26 cellular contexts compared by ENCODE assay signal in genomic region chr17:1744551-1745512, GRCh38. TPM values are rescaled to one million over a fixed set of nuclear protein-coding genes. Genes with fewer than 3 reads are reported as not detected.
DNase-seq lines count a peak whose midpoint lies in the region; ATAC-seq, FAIRE-seq and TF ChIP-seq lines count a peak whose summit lies in the region.
"Had no signal": no experiment of that assay in that cellular context is flagged by ENCODE, and none has a peak within 500 bp of the region (broad histone marks: within the 10 kb centered on the region; RNA-seq: fewer than 3 reads in every experiment).

No MANE protein-coding gene starts in this region.

- no peak for TF ChIP-seq CTCF in right atrium auricular region (IDR thresholded peaks at IDR 0.05)
- no peak for TF ChIP-seq CTCF in kidney (IDR thresholded peaks at IDR 0.05; ENCODE audit: borderline replicate concordance, extremely low read depth, insufficient read depth)
- no peak for TF ChIP-seq CTCF in uterus (IDR thresholded peaks at IDR 0.05)
- no peak for TF ChIP-seq CTCF in mucosa of descending colon (IDR thresholded peaks at IDR 0.05)

- H3K4me1 ChIP-seq in right atrium auricular region: no peaks in the 10 kb centered on the region
- H3K4me1 ChIP-seq in kidney (ENCODE audit: control insufficient read depth in 1 of 2, insufficient read depth in 1 of 2, low read depth in 1 of 2, low read length in 2 of 2): peaks cover 0 to 4% of the 10 kb centered on the region in 2 donors
- H3K4me1 ChIP-seq in uterus: no peaks in the 10 kb centered on the region
- no peaks in the 10 kb centered on the region for H3K4me1 ChIP-seq in mucosa of descending colon (ENCODE audit: low read depth)
- no peaks in the 10 kb centered on the region for H3K4me1 ChIP-seq in effector memory CD4-positive, alpha-beta T cell (ENCODE audit: control insufficient read depth, insufficient read depth, low read length, poor library complexity, severe bottlenecking)

- peak overlapping the region in 1 of 2 donors; percentile 35 for H3K27ac ChIP-seq in right atrium auricular region
- no peak overlapping the region for H3K27ac ChIP-seq in kidney (ENCODE audit: low read depth in 2 of 2, low read length in 2 of 2)
- peak overlapping the region; percentile 56 to 71 for H3K27ac ChIP-seq in uterus
- no peak overlapping the region for H3K27ac ChIP-seq in effector memory CD4-positive, alpha-beta T cell (ENCODE audit: insufficient read depth, low read length, poor library complexity, severe bottlenecking)
- H3K27ac ChIP-seq: neutrophil, SK-N-MC, thyroid gland had no signal

- intact Hi-C loops in Right ventricle myocardium superior (cut with DNase I): no loop called here
- intact Hi-C loops in kidney (cut with DNase I): no loop called here
- intact Hi-C loops in posterior vena cava (cut with DNase I): no loop called here
- intact Hi-C loops in uterus (cut with DNase I; ENCODE audit: low total_unique reads): no loop called here
- intact Hi-C loops in mucosa of descending colon (cut with DNase I, micrococcal nuclease): no loop called here

- H3K9me3 ChIP-seq in right atrium auricular region (no peaks in the 10 kb centered on the region), kidney (ENCODE audit: control insufficient read depth in 1 of 2, low read length in 2 of 2) (no peaks in the 10 kb centered on the region), uterus (no peaks in the 10 kb centered on the region), mucosa of descending colon (no peaks in the 10 kb centered on the region)
- no peaks in the 10 kb centered on the region for H3K9me3 ChIP-seq in effector memory CD4-positive, alpha-beta T cell (ENCODE audit: control insufficient read depth, low read length)
- H3K9me3 ChIP-seq: heart right ventricle, neutrophil, thyroid gland had no signal

- TF ChIP-seq POLR2A in uterus (IDR thresholded peaks at IDR 0.05): no peak

- H3K27me3 ChIP-seq in right atrium auricular region (no peaks in the 10 kb centered on the region), uterus (no peaks in the 10 kb centered on the region)
- no peaks in the 10 kb centered on the region for H3K27me3 ChIP-seq in effector memory CD4-positive, alpha-beta T cell (replicated peaks; ENCODE audit: control insufficient read depth, insufficient read depth, low read length, poor library complexity, severe bottlenecking)
- H3K27me3 ChIP-seq: heart right ventricle, neutrophil, thyroid gland had no signal

- H3K9ac ChIP-seq in kidney (ENCODE audit: low read length in 2 of 2): no peak overlapping the region

- DNase-seq in Right ventricle myocardium superior (no peak), right atrium auricular region (ENCODE audit: low spot score) (no peak), kidney (no peak), posterior vena cava (ENCODE audit: low spot score) (peak; percentile 76), uterus (peak; percentile 26 to 54), mucosa of descending colon (no peak)
- DNase-seq in effector memory CD4-positive, alpha-beta T cell: no peak
- DNase-seq: activated CD4-positive, alpha-beta T cell treated with anti-CD3 and anti-CD28 coated beads, Interleukin-2, amount 50 U/mL, for 4 hours; activated CD8-positive, alpha-beta memory T cell treated with anti-CD3 and anti-CD28 coated beads, Interleukin-2, amount 10 ng/mL, durations not matched to agents 7 days and 5 days; activated T-cell treated with anti-CD3 and anti-CD28 coated beads, Interleukin-2, amount 50 U/mL, for 72 hours; AML-193; CD4-positive, CD25-positive, alpha-beta regulatory T cell; heart right ventricle; NCI-H1092; NCI-H1694 treated with DMSO at 0.1 percent for 48 hours; NCI-H2171; NCI-H510A; T-helper 17 cell; thyroid gland had no signal

- no peak overlapping the region for H3K4me3 ChIP-seq in right atrium auricular region
- peak overlapping the region; percentile 59 to 72 for H3K4me3 ChIP-seq in kidney (ENCODE audit: low read length in 2 of 2)
- H3K4me3 ChIP-seq in uterus: no peak overlapping the region
- H3K4me3 ChIP-seq in mucosa of descending colon: no peak overlapping the region
- no peak overlapping the region for H3K4me3 ChIP-seq in effector memory CD4-positive, alpha-beta T cell (ENCODE audit: insufficient read depth, low read depth, low read length, poor library complexity, severe bottlenecking)
- H3K4me3 ChIP-seq: heart right ventricle, SK-N-MC, smooth muscle cell, thyroid gland had no signal

- H3K36me3 ChIP-seq in right atrium auricular region: no peaks in the 10 kb centered on the region
- no peaks in the 10 kb centered on the region for H3K36me3 ChIP-seq in kidney (ENCODE audit: control insufficient read depth in 1 of 2, insufficient read depth in 2 of 2, low read length in 2 of 2)
- H3K36me3 ChIP-seq in uterus: no peaks in the 10 kb centered on the region
- no peaks in the 10 kb centered on the region for H3K36me3 ChIP-seq in mucosa of descending colon (ENCODE audit: low read depth)
- H3K36me3 ChIP-seq in effector memory CD4-positive, alpha-beta T cell (ENCODE audit: control insufficient read depth, insufficient read depth, low read length): no peaks in the 10 kb centered on the region
- H3K36me3 ChIP-seq: heart right ventricle, neutrophil, thyroid gland had no signal

- no peak for FAIRE-seq in kidney (lab: Jason Lieb, UNC)
- FAIRE-seq: A204.1 had no signal

- ATAC-seq in Right ventricle myocardium superior (ENCODE audit: poor library complexity) (peak; percentile 26), mucosa of descending colon (no peak), HG03045 (IDR thresholded peaks at IDR 0.05; ENCODE audit: unreplicated experiment) (no peak)
- ATAC-seq: activated CD4-positive, CD25-positive, alpha-beta regulatory T cell treated with anti-CD3 and anti-CD28 coated beads, Interleukin-2, amount 50 U/mL, for 24 hours; activated CD8-positive, alpha-beta memory T cell treated with anti-CD3 and anti-CD28 coated beads, Interleukin-2, amount 10 ng/mL, durations not matched to agents 7 days and 5 days; activated T-cell treated with anti-CD3 and anti-CD28 coated beads, Interleukin-2, amount 50 U/mL, for 72 hours; esophagus mucosa; T-helper 17 cell had no signal

RNA-seq across cellular contexts. Expression of gene SERPINF2, which starts 2.2 kb away (rescaled TPM):
- total RNA-seq in Right ventricle myocardium superior: 0.32 TPM
- 1 to 10 TPM; 1.0 to 1.5 TPM for total RNA-seq in right atrium auricular region
- total RNA-seq in kidney: 30.6 TPM
- 209 TPM for polyA plus RNA-seq in kidney (ENCODE audit: insufficient read depth, low read depth, low replicate concordance)
- total RNA-seq in posterior vena cava: 10 to 100 TPM; 40.7 to 41.7 TPM
- total RNA-seq in uterus: 10 to 100 TPM in 2 of 4 donors, 1 to 10 TPM in 1, under 1 TPM in 1; 0.83 to 21.5 (median 10.0) TPM
- 1 to 10 TPM in 2 of 3 donors, under 1 TPM in 1; 0.78 to 8.2 (median 2.9) TPM for total RNA-seq in mucosa of descending colon
- polyA plus RNA-seq: CD4-positive, CD25-positive, alpha-beta regulatory T cell had no signal

RNA-seq across cellular contexts. Expression of gene SERPINF1, which starts 17.0 kb away (rescaled TPM):
- total RNA-seq in Right ventricle myocardium superior (131 TPM), right atrium auricular region (100 to 1,000 TPM; 348 to 498 TPM), kidney (121 TPM), posterior vena cava (1,000 to 10,000 TPM in 1 of 2 donors, 100 to 1,000 TPM in 1; 710 to 1,223 TPM), uterus (100 to 1,000 TPM; 217 to 567 (median 435) TPM), mucosa of descending colon (100 to 1,000 TPM in 1 of 3 donors, 10 to 100 TPM in 2; 16.9 to 111 (median 76.9) TPM)
- polyA plus RNA-seq in kidney (ENCODE audit: insufficient read depth, low read depth, low replicate concordance): 36.2 TPM
- total RNA-seq: CD4-positive, CD25-positive, alpha-beta regulatory T cell had no signal

RNA-seq across cellular contexts. Expression of gene WDR81, which starts 20.3 kb away (rescaled TPM):
- total RNA-seq in Right ventricle myocardium superior (8.5 TPM), right atrium auricular region (10 to 100 TPM; 10.9 to 17.9 TPM), kidney (28.5 TPM), posterior vena cava (10 to 100 TPM; 26.3 to 30.8 TPM), uterus (10 to 100 TPM; 23.6 to 40.7 (median 29.9) TPM), mucosa of descending colon (10 to 100 TPM; 17.3 to 27.3 (median 22.4) TPM)
- polyA plus RNA-seq in kidney (ENCODE audit: insufficient read depth, low read depth, low replicate concordance): 16.1 TPM

RNA-seq across cellular contexts. Expression of gene TLCD2, which starts 34.7 kb away (rescaled TPM):
- 2.0 TPM for total RNA-seq in Right ventricle myocardium superior
- 1 to 10 TPM; 1.1 to 3.7 TPM for total RNA-seq in right atrium auricular region
- total RNA-seq in kidney: 6.2 TPM
- polyA plus RNA-seq in kidney (ENCODE audit: insufficient read depth, low read depth, low replicate concordance): 1.3 TPM
- 1 to 10 TPM; 7.6 to 8.2 TPM for total RNA-seq in posterior vena cava
- 1 to 10 TPM in 3 of 4 donors, under 1 TPM in 1; 0.88 to 8.0 (median 5.4) TPM for total RNA-seq in uterus
- total RNA-seq in mucosa of descending colon: 10 to 100 TPM; 29.0 to 45.6 (median 37.6) TPM

Comparison
In these comparisons a context has a peak if more than half of its experiments do, and no peak if none do; other contexts are left out.
1. DNase-seq: peak in posterior vena cava (single experiment) and uterus (2 of 2); none in Right ventricle myocardium superior (single experiment), right atrium auricular region (single experiment), kidney (single experiment), mucosa of descending colon (0 of 3) and effector memory CD4-positive, alpha-beta T cell (0 of 3).
2. H3K27ac ChIP-seq: peak in uterus (2 of 2); none in kidney (0 of 2) and effector memory CD4-positive, alpha-beta T cell (single experiment).
3. H3K4me3 ChIP-seq: peak in kidney (2 of 2); none in right atrium auricular region (0 of 2), uterus (0 of 2), mucosa of descending colon (single experiment) and effector memory CD4-positive, alpha-beta T cell (single experiment).